Comparison of ENCODE assay signal across 22 cellular contexts in genomic region chr20:51036827-51037229, GRCh38. TPM values are rescaled to one million over a fixed set of nuclear protein-coding genes. Genes with fewer than 3 reads are reported as not detected.
A peak's percentile ranks its signal among the peaks of the same experiment; 100 is the strongest.
DNase-seq lines count a peak whose midpoint lies in the region; ATAC-seq, FAIRE-seq and TF ChIP-seq lines count a peak whose summit lies in the region.
"Had no signal": no experiment of that assay in that cellular context is flagged by ENCODE, and none has a peak within 500 bp of the region (broad histone marks: within the 10 kb centered on the region; RNA-seq: fewer than 3 reads in every experiment).

No MANE protein-coding gene starts in this region.

- no peak overlapping the region for H3K4me2 ChIP-seq in K562 (ENCODE audit: insufficient read depth, low read length)

- no TSS peak for BruUV-seq in K562 (replicated peaks; lab: Mats Ljungman, UMichigan)

- H3K4me3 Mint-ChIP-seq in stimulated activated effector memory CD8-positive, alpha-beta T cell treated with anti-CD3 and anti-CD28 coated beads, Interleukin-12 subunit alpha, Interleukin-12 subunit beta, amount 100 ng/mL, for 72 hours = no peak overlapping the region
- H3K4me3 Mint-ChIP-seq: activated T-cell treated with anti-CD3 and anti-CD28 coated beads, Interleukin-2, amount 50 U/mL, for 72 hours; CD14-positive monocyte; H9; memory B cell had no signal

- H3K4me1 ChIP-seq in K562 (replicated peaks in 1 of 2; ENCODE audit: control insufficient read depth in 2 of 2, insufficient read depth in 2 of 2, low read length in 2 of 2) (peaks cover 0 to 22% of the 10 kb centered on the region in 2 experiments; a peak in 3 of 5 replicates), kidney (ENCODE audit: control insufficient read depth in 1 of 2, insufficient read depth in 1 of 2, low read depth in 1 of 2, low read length in 2 of 2) (no peaks in the 10 kb centered on the region)
- H3K4me1 ChIP-seq: colonic mucosa, pancreas, upper lobe of right lung had no signal

- no peaks in the 10 kb centered on the region for H3K36me3 ChIP-seq in K562 (ENCODE audit: control insufficient read depth, insufficient read depth, low read length)
- H3K36me3 ChIP-seq in kidney (ENCODE audit: control insufficient read depth in 1 of 2, insufficient read depth in 2 of 2, low read length in 2 of 2) = no peaks in the 10 kb centered on the region
- H3K36me3 ChIP-seq: colonic mucosa, pancreas, upper lobe of right lung had no signal

- CTCF ChIA-PET in K562 (lab: Yijun Ruan, JAX; ENCODE audit: low intra/inter-chr PET ratio) = no interaction called here

- ATAC-seq in K562 (peak; percentile 50; the same call in 2 of the 3 replicates), HG03439 (IDR thresholded peaks at IDR 0.05; ENCODE audit: unreplicated experiment) (no peak)
- no peak for ATAC-seq in stimulated activated effector memory CD8-positive, alpha-beta T cell treated with anti-CD3 and anti-CD28 coated beads, Interleukin-12 subunit alpha, Interleukin-12 subunit beta, amount 100 ng/mL, for 72 hours
- ATAC-seq: activated T-cell treated with anti-CD3 and anti-CD28 coated beads, Interleukin-2, amount 50 U/mL, for 72 hours; pancreas; upper lobe of right lung had no signal

- TF ChIP-seq RAD21 in K562 (CRISPR knock-in tag; conservative IDR thresholded peaks at IDR 0.05 in 1 of 2, IDR thresholded peaks at IDR 0.05 in 1 of 2) = no peak

- H3K27ac ChIP-seq in K562 (ENCODE audit: extremely low read depth, low read depth, low read length) (no peak overlapping the region), kidney (ENCODE audit: low read depth in 2 of 2, low read length in 2 of 2) (no peak overlapping the region)
- H3K27ac ChIP-seq: colonic mucosa, pancreas, upper lobe of right lung had no signal

- intact Hi-C loops in K562 (cut with micrococcal nuclease) = no loop called here
- intact Hi-C loops in kidney (cut with DNase I) = no loop called here

- H3K27ac Mint-ChIP-seq in stimulated activated effector memory CD8-positive, alpha-beta T cell treated with anti-CD3 and anti-CD28 coated beads, Interleukin-12 subunit alpha, Interleukin-12 subunit beta, amount 100 ng/mL, for 72 hours = peak overlapping the region; percentile 21
- H3K27ac Mint-ChIP-seq: activated naive CD4-positive, alpha-beta T cell treated with anti-CD3 and anti-CD28 coated beads, Interleukin-2, amount 50 U/mL, for 72 hours; activated T-cell treated with anti-CD3 and anti-CD28 coated beads, Interleukin-2, amount 50 U/mL, for 72 hours; CD14-positive monocyte; H9; memory B cell had no signal

- H4K20me1 ChIP-seq in K562 (replicated peaks; ENCODE audit: control insufficient read depth, insufficient read depth, low read length) = no peaks in the 10 kb centered on the region

- FAIRE-seq in K562 (lab: Jason Lieb, UNC) (no peak), kidney (lab: Jason Lieb, UNC) (no peak)
- FAIRE-seq: GM12892, pancreas had no signal

- H3K9me3 Mint-ChIP-seq in stimulated activated effector memory CD8-positive, alpha-beta T cell treated with anti-CD3 and anti-CD28 coated beads, Interleukin-12 subunit alpha, Interleukin-12 subunit beta, amount 100 ng/mL, for 72 hours = no peaks in the 10 kb centered on the region
- H3K9me3 Mint-ChIP-seq: activated naive CD4-positive, alpha-beta T cell treated with anti-CD3 and anti-CD28 coated beads, Interleukin-2, amount 50 U/mL, for 72 hours; memory B cell had no signal

- no peaks in the 10 kb centered on the region for H3K9me1 ChIP-seq in K562 (ENCODE audit: control insufficient read depth, insufficient read depth, low read length)

- no peaks in the 10 kb centered on the region for H3K9me3 ChIP-seq in K562 (replicated peaks; ENCODE audit: control insufficient read depth, insufficient read depth, low read depth, low read length)
- H3K9me3 ChIP-seq in kidney (ENCODE audit: control insufficient read depth in 1 of 2, low read length in 2 of 2) = no peaks in the 10 kb centered on the region
- H3K9me3 ChIP-seq: colonic mucosa, pancreas, upper lobe of right lung had no signal

- peaks cover 5 to 32% of the 10 kb centered on the region in 2 experiments; a peak in 4 of 5 replicates for H3K27me3 ChIP-seq in K562 (ENCODE audit: control insufficient read depth in 2 of 2, insufficient read depth in 2 of 2, low read length in 2 of 2)
- H3K27me3 ChIP-seq: colonic mucosa, pancreas had no signal

- POLR2A ChIA-PET in K562 (lab: Yijun Ruan, JAX) = interaction anchor here (0.7 to 1.2 kb wide), 2 partner anchors 14 to 105 kb away, joined by 3 read pairs; no protein-coding TSS in a partner anchor

- 27% methylated on average over 3 of the region's 3 CpGs for WGBS in K562 (ENCODE audit: insufficient coverage, low coverage, missing lambda C conversion rate)

- H3K9ac ChIP-seq in K562 (ENCODE audit: insufficient read depth in 1 of 2, low read depth in 2 of 2, low read length in 2 of 2) (no peak overlapping the region), kidney (ENCODE audit: low read length in 2 of 2) (no peak overlapping the region)

- no peak overlapping the region for H3K4me3 ChIP-seq in K562
- no peak overlapping the region for H3K4me3 ChIP-seq in kidney (ENCODE audit: low read length in 2 of 2)
- H3K4me3 ChIP-seq: colonic mucosa, pancreas, upper lobe of right lung had no signal

- no peaks in the 10 kb centered on the region for H3K36me3 Mint-ChIP-seq in stimulated activated effector memory CD8-positive, alpha-beta T cell treated with anti-CD3 and anti-CD28 coated beads, Interleukin-12 subunit alpha, Interleukin-12 subunit beta, amount 100 ng/mL, for 72 hours
- H3K36me3 Mint-ChIP-seq: CD14-positive monocyte, memory B cell, naive B cell had no signal

- no peaks in the 10 kb centered on the region for H3K4me1 Mint-ChIP-seq in stimulated activated effector memory CD8-positive, alpha-beta T cell treated with anti-CD3 and anti-CD28 coated beads, Interleukin-12 subunit alpha, Interleukin-12 subunit beta, amount 100 ng/mL, for 72 hours
- H3K4me1 Mint-ChIP-seq: memory B cell had no signal

- TF ChIP-seq CTCF in K562 (IDR thresholded peaks at IDR 0.05 in 2 of 3, conservative IDR thresholded peaks at IDR 0.05 in 1 of 3; ENCODE audit: insufficient read depth in 2 of 3, low read depth in 1 of 3, low read length in 3 of 3) = no peak
- no peak for TF ChIP-seq CTCF in kidney (IDR thresholded peaks at IDR 0.05; ENCODE audit: borderline replicate concordance, extremely low read depth, insufficient read depth)

- H3K79me2 ChIP-seq in K562 (ENCODE audit: control insufficient read depth, insufficient read depth, low read length) = no peaks in the 10 kb centered on the region

- in situ Hi-C loops in K562 (cut with MboI) = no loop called here

- TF ChIP-seq EP300 in K562 (IDR thresholded peaks at IDR 0.05; ENCODE audit: low read length) = no peak

- TF ChIP-seq POLR2A in K562 (conservative IDR thresholded peaks at IDR 0.05) = no peak

- H2AFZ ChIP-seq in K562 (ENCODE audit: low read depth, low read length) = no peak overlapping the region

- DNase-seq in SKM-1 (lab: John Stamatoyannopoulos, UW; ENCODE audit: unreplicated experiment) = peak; percentile 8
- no peak for DNase-seq in SKM-1 treated with dmso at 0.1 percent for 144 hours (lab: John Stamatoyannopoulos, UW; ENCODE audit: unreplicated experiment)
- peak; percentile 49 for DNase-seq in MV-4-11 (lab: John Stamatoyannopoulos, UW)
- DNase-seq in K562 (ENCODE audit: extremely low read depth in 1 of 4, low spot score in 3 of 4) = no peak
- no peak for DNase-seq in stimulated activated effector memory CD8-positive, alpha-beta T cell treated with anti-CD3 and anti-CD28 coated beads, Interleukin-12 subunit alpha, Interleukin-12 subunit beta, amount 100 ng/mL, for 72 hours (ENCODE audit: low spot score in 2 of 2)
- no peak for DNase-seq in DMS153 (lab: John Stamatoyannopoulos, UW)
- no peak for DNase-seq in kidney
- DNase-seq: activated T-cell treated with anti-CD3 and anti-CD28 coated beads, Interleukin-2, amount 50 U/mL, for 72 hours; colonic mucosa; H9; MM.1S; naive B cell; NCI-H2029 treated with DMSO at 0.1 percent for 48 hours; pancreas; stimulated activated CD4-positive, alpha-beta T cell treated with anti-CD3 and anti-CD28 coated beads, Interleukin-2, amount 100 ng/mL, for 24 hours had no signal

TF ChIP-seq in K562, 482 proteins besides CTCF, POLR2A, EP300 and RAD21 (continues in another document):
- TF ChIP-seq XRCC3 (IDR thresholded peaks at IDR 0.05) = no peak
- no peak for TF ChIP-seq KDM5B (IDR thresholded peaks at IDR 0.05; ENCODE audit: insufficient replicate concordance, low read depth, low read length)
- TF ChIP-seq ZSCAN32 (CRISPR knock-in tag; IDR thresholded peaks at IDR 0.05) = peak; percentile 78
- no peak for TF ChIP-seq C11orf30 (IDR thresholded peaks at IDR 0.05; ENCODE audit: low read depth)

RNA-seq across cellular contexts. Expression of gene KCNG1, which starts 13.9 kb away (rescaled TPM):
- total RNA-seq in K562 (2011; cell fraction: chromatin; rRNA removed; ENCODE audit: low replicate concordance) = 0.21 and 0.25 TPM in 2 replicates
- total RNA-seq in K562 (2011; cell fraction: nucleolus; rRNA removed) = not detected in 2 replicates
- total RNA-seq in K562 (2011; cell fraction: nucleoplasm; rRNA removed) = 0.44 and 0.69 TPM in 2 replicates
- total RNA-seq in K562 (2014; rRNA removed) = 0.09 and 0.94 TPM in 2 replicates
- 0.26 and 0.33 TPM in 2 replicates for total RNA-seq in K562 (2014; rRNA removed; fragmentation: Illumina TruSeq; extraction: Trizol)
- total RNA-seq in K562 (2015; rRNA removed; fragmentation: Illumina TruSeq; extraction: Trizol) = 0.11 and 0.22 TPM in 2 replicates
- 0.76 and 1.5 TPM in 2 replicates for total RNA-seq in K562 (2021)
- polyA plus RNA-seq in K562 (2011; rRNA removed) = not detected in 2 replicates
- polyA plus RNA-seq in K562 (2011; cell fraction: cytosol; rRNA removed) = 0.03 and 0.12 TPM in 2 replicates
- 0.11 TPM in 1 of 2 replicates, not detected in the other for polyA plus RNA-seq in K562 (2011; cell fraction: nucleus; rRNA removed)
- polyA plus RNA-seq in K562 (2012) = 0.52 and 13.7 TPM in 2 replicates
- polyA plus RNA-seq in K562 (2014; fragmentation: Illumina TruSeq; extraction: Trizol) = 0.12 and 0.29 TPM in 2 replicates
- under 1 TPM in 1 of 2 experiments, not detected in 1; 0.06 TPM for polyA plus RNA-seq in K562 (2014; fragmentation: Nextera tagmentation; extraction: Ambion mirVana)
- 1.5 TPM in 2 replicates for polyA plus RNA-seq in K562 (2014; rRNA removed)
- polyA minus RNA-seq in K562 (2011; rRNA and poly(A)+ RNA removed) = not detected in 2 replicates
- polyA minus RNA-seq in K562 (2011; cell fraction: cytosol; rRNA and poly(A)+ RNA removed) = not detected in 2 replicates
- not detected in 2 replicates for polyA minus RNA-seq in K562 (2011; cell fraction: nucleus; rRNA and poly(A)+ RNA removed)
- total RNA-seq in kidney = 0.35 TPM
- 0.58 TPM for polyA plus RNA-seq in kidney (ENCODE audit: insufficient read depth, low read depth, low replicate concordance)
- total RNA-seq: T-helper 2 cell treated with Interferon-gamma antibody and Interleukin-4, amounts not matched to agents 100 ng/mL and 5 ng/mL, for 36 hours; upper lobe of right lung had no signal
- polyA plus RNA-seq: CD14-positive monocyte had no signal

Comparison
In these comparisons a context has a peak if more than half of its experiments do, and no peak if none do; other contexts are left out.
1. DNase-seq: peak in SKM-1 (single experiment) and MV-4-11 (single experiment); none in SKM-1 treated with dmso at 0.1 percent for 144 hours (single experiment), K562 (0 of 4), stimulated activated effector memory CD8-positive, alpha-beta T cell treated with anti-CD3 and anti-CD28 coated beads, Interleukin-12 subunit alpha, Interleukin-12 subunit beta, amount 100 ng/mL, for 72 hours (0 of 2), DMS153 (single experiment) and kidney (single experiment).